Comparison of ENCODE assay signal across 14 cellular contexts in genomic region chr7:93044147-93044810, GRCh38.
A peak's percentile ranks its signal among the peaks of the same experiment; 100 is the strongest.
DNase-seq lines count a peak whose midpoint lies in the region; ATAC-seq and TF ChIP-seq lines count a peak whose summit lies in the region.
"Had no signal": no experiment of that assay in that cellular context is flagged by ENCODE, and none has a peak within 500 bp of the region (broad histone marks: within the 10 kb centered on the region; RNA-seq: fewer than 3 reads in every experiment).

No MANE protein-coding gene starts in this region.

- no peaks in the 10 kb centered on the region for H3K27me3 Mint-ChIP-seq in chondrocyte (ENCODE audit: low read depth)
- no peaks in the 10 kb centered on the region for H3K27me3 Mint-ChIP-seq in activated naive CD4-positive, alpha-beta T cell treated with anti-CD3 and anti-CD28 coated beads, Interleukin-2, amount 10 ng/mL, durations not matched to agents 7 days and 5 days
- peaks cover 4% of the 10 kb centered on the region for H3K27me3 Mint-ChIP-seq in CD8-positive, alpha-beta T cell (ENCODE audit: low read depth)

- H3K36me3 ChIP-seq in CD8-positive, alpha-beta T cell (ENCODE audit: insufficient read depth, low read length), result no peaks in the 10 kb centered on the region
- H3K36me3 ChIP-seq: colonic mucosa, pancreas, upper lobe of right lung had no signal

- H3K9me3 Mint-ChIP-seq in chondrocyte (ENCODE audit: low read depth), result peaks cover 9% of the 10 kb centered on the region
- no peaks in the 10 kb centered on the region for H3K9me3 Mint-ChIP-seq in activated naive CD4-positive, alpha-beta T cell treated with anti-CD3 and anti-CD28 coated beads, Interleukin-2, amount 10 ng/mL, durations not matched to agents 7 days and 5 days
- no peaks in the 10 kb centered on the region for H3K9me3 Mint-ChIP-seq in CD8-positive, alpha-beta T cell
- H3K9me3 Mint-ChIP-seq: activated T-cell treated with anti-CD3 and anti-CD28 coated beads, Interleukin-2, amount 50 U/mL, for 24 hours; CD4-positive, alpha-beta memory T cell had no signal

- H3K4me1 Mint-ChIP-seq in chondrocyte (ENCODE audit: low read depth), result peaks cover 40% of the 10 kb centered on the region
- peaks cover 4% of the 10 kb centered on the region for H3K4me1 Mint-ChIP-seq in activated naive CD4-positive, alpha-beta T cell treated with anti-CD3 and anti-CD28 coated beads, Interleukin-2, amount 10 ng/mL, durations not matched to agents 7 days and 5 days
- H3K4me1 Mint-ChIP-seq in CD8-positive, alpha-beta T cell (ENCODE audit: low read depth), result no peaks in the 10 kb centered on the region
- H3K4me1 Mint-ChIP-seq: CD4-positive, alpha-beta memory T cell had no signal

- H3K27ac ChIP-seq in caudate nucleus (ENCODE audit: low read depth, low read length), result no peak overlapping the region
- no peak overlapping the region for H3K27ac ChIP-seq in CD8-positive, alpha-beta T cell (ENCODE audit: low read depth, low read length)
- H3K27ac ChIP-seq: colonic mucosa, pancreas, upper lobe of right lung had no signal

- intact Hi-C loops in CD8-positive, alpha-beta T cell (cut with DNase I, micrococcal nuclease), result no loop called here

- no peak for ATAC-seq in GM19467 (IDR thresholded peaks at IDR 0.05; ENCODE audit: unreplicated experiment)
- ATAC-seq in CD8-positive, alpha-beta T cell, result no peak

- peak overlapping the region; percentile 34 for H3K4me3 Mint-ChIP-seq in chondrocyte (ENCODE audit: unreplicated experiment)
- H3K4me3 Mint-ChIP-seq in activated naive CD4-positive, alpha-beta T cell treated with anti-CD3 and anti-CD28 coated beads, Interleukin-2, amount 10 ng/mL, durations not matched to agents 7 days and 5 days, result no peak overlapping the region
- no peak overlapping the region for H3K4me3 Mint-ChIP-seq in CD8-positive, alpha-beta T cell
- H3K4me3 Mint-ChIP-seq: activated T-cell treated with anti-CD3 and anti-CD28 coated beads, Interleukin-2, amount 50 U/mL, for 24 hours; CD4-positive, alpha-beta memory T cell had no signal

- H3K9me3 ChIP-seq in CD8-positive, alpha-beta T cell (ENCODE audit: low read length), result no peaks in the 10 kb centered on the region
- H3K9me3 ChIP-seq: colonic mucosa, pancreas, upper lobe of right lung had no signal

- TF ChIP-seq CTCF in AG09309 (IDR thresholded peaks at IDR 0.05; ENCODE audit: control insufficient read depth, insufficient read depth, low read depth, low read length, missing control alignments) (no peak), chondrocyte (IDR thresholded peaks at IDR 0.05) (no peak)
- TF ChIP-seq CTCF in CD8-positive, alpha-beta T cell (IDR thresholded peaks at IDR 0.05), result no peak

- CTCF ChIA-PET in activated naive CD4-positive, alpha-beta T cell treated with anti-CD3 and anti-CD28 coated beads, Interleukin-2, amount 10 ng/mL, durations not matched to agents 7 days and 5 days (lab: Charles Lee), result interaction anchor here (0.7 kb wide), 1 partner anchor 755 kb away, joined by 3 read pairs; no protein-coding TSS in a partner anchor
- CTCF ChIA-PET in CD8-positive, alpha-beta T cell (lab: Charles Lee), result no interaction called here

- no peaks in the 10 kb centered on the region for H3K27me3 ChIP-seq in CD8-positive, alpha-beta T cell (ENCODE audit: insufficient read depth, low read length)
- H3K27me3 ChIP-seq: colonic mucosa, pancreas, upper lobe of right lung had no signal

- peak overlapping the region; percentile 85 for H3K27ac Mint-ChIP-seq in chondrocyte (ENCODE audit: unreplicated experiment)
- no peak overlapping the region for H3K27ac Mint-ChIP-seq in activated naive CD4-positive, alpha-beta T cell treated with anti-CD3 and anti-CD28 coated beads, Interleukin-2, amount 10 ng/mL, durations not matched to agents 7 days and 5 days
- H3K27ac Mint-ChIP-seq in CD8-positive, alpha-beta T cell, result no peak overlapping the region
- H3K27ac Mint-ChIP-seq: activated T-cell treated with anti-CD3 and anti-CD28 coated beads, Interleukin-2, amount 50 U/mL, for 24 hours; CD4-positive, alpha-beta memory T cell had no signal

- no peaks in the 10 kb centered on the region for H3K4me1 ChIP-seq in CD8-positive, alpha-beta T cell (ENCODE audit: insufficient read depth, low read length)
- H3K4me1 ChIP-seq: colonic mucosa, pancreas, upper lobe of right lung had no signal

- peak; percentile 68 for DNase-seq in AG09309 (ENCODE audit: low read depth)
- DNase-seq in LHCN-M2 (ENCODE audit: low read depth), result peak; percentile 86
- no peak for DNase-seq in chondrocyte (ENCODE audit: low spot score)
- peak; percentile 43 for DNase-seq in kidney tubule cell (ENCODE audit: low spot score)
- no peak for DNase-seq in activated naive CD4-positive, alpha-beta T cell treated with anti-CD3 and anti-CD28 coated beads, Interleukin-2, amount 10 ng/mL, durations not matched to agents 7 days and 5 days
- DNase-seq in caudate nucleus (lab: John Stamatoyannopoulos, UW), result no peak
- no peak for DNase-seq in CD8-positive, alpha-beta T cell
- DNase-seq: activated T-cell treated with anti-CD3 and anti-CD28 coated beads, Interleukin-2, amount 50 U/mL, for 24 hours; CD4-positive, alpha-beta memory T cell; colonic mucosa; KG1; pancreas; upper lobe of right lung had no signal

- POLR2A ChIA-PET in CD8-positive, alpha-beta T cell (lab: Charles Lee), result interaction anchor here (0.6 to 1.2 kb wide), 2 partner anchors 103 to 516 kb away, joined by 3 read pairs; partner anchors contain the start of genes PEX1 and RBM48

- H3K4me3 ChIP-seq in AG09309 (ENCODE audit: control insufficient read depth, low read depth, low read length), result no peak overlapping the region
- no peak overlapping the region for H3K4me3 ChIP-seq in CD8-positive, alpha-beta T cell (ENCODE audit: low read depth, low read length)
- H3K4me3 ChIP-seq: colonic mucosa, pancreas, upper lobe of right lung had no signal

- peaks cover 2% of the 10 kb centered on the region for H3K36me3 Mint-ChIP-seq in chondrocyte (ENCODE audit: low read depth)
- no peaks in the 10 kb centered on the region for H3K36me3 Mint-ChIP-seq in activated naive CD4-positive, alpha-beta T cell treated with anti-CD3 and anti-CD28 coated beads, Interleukin-2, amount 10 ng/mL, durations not matched to agents 7 days and 5 days
- no peaks in the 10 kb centered on the region for H3K36me3 Mint-ChIP-seq in CD8-positive, alpha-beta T cell
- H3K36me3 Mint-ChIP-seq: CD4-positive, alpha-beta memory T cell had no signal

Comparison
In these comparisons a context has a peak if more than half of its experiments do, and no peak if none do; other contexts are left out.
1. DNase-seq: peak in AG09309 (single experiment), LHCN-M2 (single experiment) and kidney tubule cell (single experiment); none in chondrocyte (single experiment), activated naive CD4-positive, alpha-beta T cell treated with anti-CD3 and anti-CD28 coated beads, Interleukin-2, amount 10 ng/mL, durations not matched to agents 7 days and 5 days (single experiment), caudate nucleus (0 of 61) and CD8-positive, alpha-beta T cell (0 of 7).